24 cellular contexts compared by ENCODE assay signal in the genomic region with DNA sequence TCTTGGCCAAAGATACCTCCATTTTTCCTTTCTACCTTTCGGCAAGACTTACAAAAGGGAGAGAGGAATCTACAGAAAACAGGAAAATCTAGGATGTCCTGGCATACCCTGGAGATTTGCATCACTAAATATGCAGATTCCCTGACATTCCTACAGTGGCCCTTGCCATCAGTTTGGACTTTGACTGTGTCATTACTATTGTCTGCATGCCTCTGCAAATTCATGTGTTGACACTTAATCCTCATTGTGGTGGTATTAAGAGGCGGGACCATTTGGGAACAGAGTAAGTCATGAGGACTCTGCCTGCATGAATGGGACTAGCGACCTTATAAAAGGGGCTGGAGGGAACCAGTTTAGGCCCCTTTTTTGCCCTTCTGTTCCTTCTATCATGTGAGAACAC.
"Had no signal": no experiment of that assay in that cellular context is flagged by ENCODE, and none has a peak within 500 bp of the region (broad histone marks: within the 10 kb centered on the region; RNA-seq: fewer than 3 reads in every experiment).

No MANE protein-coding gene starts in this region.

- H3K9me3 Mint-ChIP-seq: effector memory CD8-positive, alpha-beta T cell; natural killer cell treated with Interleukin-12 subunit alpha and Interleukin-12 subunit beta and Interleukin-15 and Interleukin-18, amount 100 ng/mL, for 72 hours had no signal

- H3K4me3 Mint-ChIP-seq: effector memory CD8-positive, alpha-beta T cell; memory B cell; mesothelial cell of epicardium; naive B cell; natural killer cell treated with Interleukin-12 subunit alpha and Interleukin-12 subunit beta and Interleukin-15 and Interleukin-18, amount 100 ng/mL, for 72 hours; neural crest cell; stimulated activated memory B cell treated with anti-CD40 and anti-IgM and Interleukin-4, amounts not matched to agents 10 μg/mL and 1 μg/mL and 100 μg/mL, for 72 hours; type B pancreatic cell had no signal

- H3K79me2 ChIP-seq: parathyroid adenoma had no signal

- H3K36me3 Mint-ChIP-seq: mesothelial cell of epicardium; naive B cell; natural killer cell treated with Interleukin-12 subunit alpha and Interleukin-12 subunit beta and Interleukin-15 and Interleukin-18, amount 100 ng/mL, for 72 hours; type B pancreatic cell had no signal

- H3K27ac ChIP-seq: parathyroid adenoma, right atrium auricular region, testis, tibial artery had no signal

- H3K4me3 ChIP-seq: lung, mucosa of descending colon, right atrium auricular region, testis, tibial artery had no signal

- H3K9me3 ChIP-seq: mucosa of descending colon, right atrium auricular region, testis had no signal

- H3K4me1 ChIP-seq: parathyroid adenoma, right atrium auricular region, testis had no signal

- H3K27me3 ChIP-seq: right atrium auricular region, testis, tibial artery had no signal

- DNase-seq: cortex of kidney; effector memory CD8-positive, alpha-beta T cell; head of caudate nucleus; kidney; mucosa of descending colon; naive B cell; stimulated activated CD4-positive, alpha-beta T cell treated with anti-CD3 and anti-CD28 coated beads, Interleukin-2, amount 100 ng/mL, for 24 hours; stimulated activated CD4-positive, alpha-beta T cell treated with anti-CD3 and anti-CD28 coated beads, Interleukin-4, amount 100 ng/mL, for 4 hours; stimulated activated naive CD8-positive, alpha-beta T cell treated with anti-CD3 and anti-CD28 coated beads, Interleukin-15, Interleukin-2, amounts not matched to agents 100 U/mL and 50 U/mL, for 24 hours; substantia nigra; testis; tibial artery had no signal

- H3K27ac Mint-ChIP-seq: effector memory CD8-positive, alpha-beta T cell; memory B cell; mesothelial cell of epicardium; natural killer cell treated with Interleukin-12 subunit alpha and Interleukin-12 subunit beta and Interleukin-15 and Interleukin-18, amount 100 ng/mL, for 72 hours; progenitor cell of endocrine pancreas; stimulated activated memory B cell treated with anti-CD40 and anti-IgM and Interleukin-4, amounts not matched to agents 10 μg/mL and 1 μg/mL and 100 μg/mL, for 72 hours; type B pancreatic cell had no signal

- H3K4me1 Mint-ChIP-seq: memory B cell; mesothelial cell of epicardium; naive B cell; neural crest cell; stimulated activated memory B cell treated with anti-CD40 and anti-IgM and Interleukin-4, amounts not matched to agents 10 μg/mL and 1 μg/mL and 100 μg/mL, for 72 hours had no signal

- H3K9ac ChIP-seq: parathyroid adenoma had no signal

- H2AFZ ChIP-seq: parathyroid adenoma had no signal

- ATAC-seq: effector memory CD8-positive, alpha-beta T cell; left lobe of liver; mucosa of descending colon; natural killer cell treated with Interleukin-12 subunit alpha and Interleukin-12 subunit beta and Interleukin-15 and Interleukin-18, amount 100 ng/mL, for 72 hours; sciatic nerve; stimulated activated memory B cell treated with anti-CD40 and anti-IgM and Interleukin-4, amounts not matched to agents 10 μg/mL and 1 μg/mL and 100 μg/mL, for 72 hours; stimulated activated naive CD8-positive, alpha-beta T cell treated with anti-CD3 and anti-CD28 coated beads, Interleukin-15, Interleukin-2, amounts not matched to agents 100 U/mL and 50 U/mL, for 24 hours had no signal

- H3K36me3 ChIP-seq: right atrium auricular region, tibial artery had no signal
